16 cellular contexts compared by ENCODE assay signal in genomic region chr7:12716722-12717121, GRCh38. TPM values are rescaled to one million over a fixed set of nuclear protein-coding genes. Genes with fewer than 3 reads are reported as not detected.
A peak's percentile ranks its signal among the peaks of the same experiment; 100 is the strongest.
DNase-seq lines count a peak whose midpoint lies in the region; ATAC-seq, FAIRE-seq and TF ChIP-seq lines count a peak whose summit lies in the region.
"Had no signal": no experiment of that assay in that cellular context is flagged by ENCODE, and none has a peak within 500 bp of the region (broad histone marks: within the 10 kb centered on the region; RNA-seq: fewer than 3 reads in every experiment).

No MANE protein-coding gene starts in this region.

- H4K91ac ChIP-seq in H1 (replicated peaks; ENCODE audit: insufficient read length, low read length) (no peak overlapping the region), neuronal stem cell (ENCODE audit: low read depth, low read length, poor library complexity) (no peak overlapping the region)

- intact Hi-C loops in left cardiac atrium (cut with DNase I) (no loop called here), prostate gland (cut with DNase I) (no loop called here)

- H3K4ac ChIP-seq in H1 (replicated peaks; ENCODE audit: insufficient read length, low read depth, low read length) (no peak overlapping the region), neuronal stem cell (ENCODE audit: low read length) (no peak overlapping the region)

- TF ChIP-seq CTCF in right atrium auricular region (IDR thresholded peaks at IDR 0.05) (no peak), H1 (IDR thresholded peaks at IDR 0.05; ENCODE audit: control extremely low read depth in 1 of 3, insufficient read depth in 1 of 3, low read depth in 1 of 3, low read length in 3 of 3) (no peak), prostate gland (IDR thresholded peaks at IDR 0.05) (no peak)

- H3K79me2 ChIP-seq in H1 (ENCODE audit: control insufficient read depth in 1 of 2, insufficient read depth in 2 of 2, low read length in 2 of 2): no peaks in the 10 kb centered on the region

- H3K4me1 ChIP-seq in right atrium auricular region: peaks cover 0 to 48% of the 10 kb centered on the region in 2 donors
- H3K4me1 ChIP-seq in H1 (replicated peaks in 1 of 4; ENCODE audit: control insufficient read depth in 3 of 4, insufficient read depth in 4 of 4, low read length in 3 of 4): peaks cover 6 to 12% (median 10%) of the 10 kb centered on the region in 4 experiments
- peaks cover 11% of the 10 kb centered on the region for H3K4me1 ChIP-seq in prostate gland (replicated peaks)
- H3K4me1 ChIP-seq in neuronal stem cell (ENCODE audit: control insufficient read depth in 2 of 2, insufficient read depth in 1 of 2, low read depth in 1 of 2, low read length in 2 of 2): peaks cover 12 to 25% of the 10 kb centered on the region in 2 donors

- no peak overlapping the region for H3K9ac ChIP-seq in H1 (replicated peaks in 1 of 4; ENCODE audit: extremely low read depth in 1 of 4, low read depth in 3 of 4, low read length in 3 of 4)
- H3K9ac ChIP-seq in neuronal stem cell (ENCODE audit: low read depth, low read length, poor library complexity): no peak overlapping the region

- ATAC-seq in left cardiac atrium: no peak
- no peak for ATAC-seq in HG03521 (IDR thresholded peaks at IDR 0.05; ENCODE audit: unreplicated experiment)
- ATAC-seq: mucosa of descending colon; stimulated activated memory B cell treated with anti-CD40 and anti-IgM and Interleukin-4, amounts not matched to agents 10 μg/mL and 1 μg/mL and 100 μg/mL, for 72 hours had no signal

- POLR2A ChIA-PET in H1 (lab: Charles Lee; ENCODE audit: partially characterized antibody): interaction anchor here (1.2 to 1.7 kb wide), 4 partner anchors 9 to 293 kb away, joined by 3 to 7 read pairs (median 5); no protein-coding TSS in a partner anchor

- H2BK20ac ChIP-seq in H1 (ENCODE audit: low read length): no peak overlapping the region

- H3K27me3 ChIP-seq in right atrium auricular region (no peaks in the 10 kb centered on the region), H1 (replicated peaks in 1 of 4; ENCODE audit: control insufficient read depth in 3 of 4, extremely low read depth in 1 of 4, insufficient read depth in 3 of 4, low read length in 3 of 4) (peaks cover 0 to 3% (median 0%) of the 10 kb centered on the region in 4 experiments; a peak in 1 of 7 replicates), prostate gland (replicated peaks; ENCODE audit: insufficient read depth) (no peaks in the 10 kb centered on the region), neuronal stem cell (ENCODE audit: control insufficient read depth in 3 of 3, insufficient read depth in 3 of 3, low read depth in 1 of 3, low read length in 3 of 3) (no peaks in the 10 kb centered on the region)

- H4K5ac ChIP-seq in H1 (ENCODE audit: insufficient read length, low read depth, low read length): no peak overlapping the region

- FAIRE-seq in H1 (lab: Jason Lieb, UNC): no peak

- H2BK5ac ChIP-seq in H1 (ENCODE audit: low read depth, low read length) (no peak overlapping the region; the same call in 1 of the 2 replicates), neuronal stem cell (ENCODE audit: low read length) (no peak overlapping the region)

- H3K9me3 ChIP-seq in right atrium auricular region (no peaks in the 10 kb centered on the region), H1 (ENCODE audit: insufficient read depth in 2 of 2, low read depth in 1 of 2, low read length in 1 of 2) (no peaks in the 10 kb centered on the region), prostate gland (no peaks in the 10 kb centered on the region), neuronal stem cell (replicated peaks in 1 of 2; ENCODE audit: control insufficient read depth in 2 of 2, insufficient read depth in 1 of 2, low read depth in 1 of 2, low read length in 2 of 2) (no peaks in the 10 kb centered on the region)
- H3K9me3 ChIP-seq: mucosa of descending colon had no signal

- CTCF ChIA-PET in H1 (lab: Charles Lee; ENCODE audit: partially characterized antibody): interaction anchor here (0.6 to 2.3 kb wide), 12 partner anchors 9 to 399 kb away, joined by 3 to 7 read pairs (median 4); no protein-coding TSS in a partner anchor

- H3K23me2 ChIP-seq in H1 (ENCODE audit: low read depth, low read length): no peaks in the 10 kb centered on the region

- peak overlapping the region; percentile 82 for H2BK12ac ChIP-seq in H1 (ENCODE audit: low read depth, low read length)
- no peak overlapping the region for H2BK12ac ChIP-seq in neuronal stem cell (ENCODE audit: low read length)

- no peak overlapping the region for H3K56ac ChIP-seq in H1 (replicated peaks; ENCODE audit: insufficient read length, low read depth, low read length)

- DNase-seq in right atrium auricular region (ENCODE audit: low spot score) (no peak), left cardiac atrium (no peak), H1 (ENCODE audit: low read depth in 1 of 2, low spot score in 2 of 2) (no peak), prostate gland (ENCODE audit: low spot score) (no peak), DMS79 treated with DMSO at 0.1 percent for 48 hours (lab: John Stamatoyannopoulos, UW) (no peak), activated gamma-delta T cell (lab: John Stamatoyannopoulos, UW) (no peak), neuronal stem cell (ENCODE audit: low spot score) (no peak)
- DNase-seq: activated naive CD8-positive, alpha-beta T cell treated with anti-CD3 and anti-CD28 coated beads, Interleukin-2, amount 10 ng/mL, durations not matched to agents 7 days and 5 days; activated T-cell treated with anti-CD3 and anti-CD28 coated beads for 4 hours; DMS153; immature natural killer cell; NCI-H187 treated with DMSO at 0.1 percent for 48 hours; NCI-H524 treated with DMSO at 0.1 percent for 48 hours had no signal

- no peak overlapping the region for H3K4me3 ChIP-seq in right atrium auricular region
- no peak overlapping the region for H3K4me3 ChIP-seq in H1 (ENCODE audit: extremely low read depth in 1 of 4, insufficient read depth in 2 of 4, low read depth in 3 of 4, low read length in 4 of 4)
- H3K4me3 ChIP-seq in prostate gland: no peak overlapping the region
- H3K4me3 ChIP-seq in neuronal stem cell (ENCODE audit: low read length in 2 of 2): no peak overlapping the region
- H3K4me3 ChIP-seq: mucosa of descending colon had no signal

- no peak overlapping the region for H4K8ac ChIP-seq in H1 (ENCODE audit: extremely low read depth, insufficient read depth, low read length)
- no peak overlapping the region for H4K8ac ChIP-seq in neuronal stem cell (ENCODE audit: low read depth, low read length)

- TF ChIP-seq POLR2A in H1 (IDR thresholded peaks at IDR 0.05; ENCODE audit: control extremely low read depth in 1 of 2, low read depth in 2 of 2, low read length in 2 of 2) (no peak), prostate gland (IDR thresholded peaks at IDR 0.05) (no peak)

- peak overlapping the region in 1 of 2 experiments; percentile 87; a peak in 1 of 4 replicates for H3K4me2 ChIP-seq in H1 (ENCODE audit: insufficient read depth in 1 of 2, low read depth in 2 of 2, low read length in 2 of 2)
- no peak overlapping the region for H3K4me2 ChIP-seq in neuronal stem cell (ENCODE audit: insufficient read depth, low read length, poor library complexity, severe bottlenecking)

- H3K18ac ChIP-seq in H1 (ENCODE audit: extremely low read depth, low read length) (no peak overlapping the region), neuronal stem cell (ENCODE audit: low read length) (no peak overlapping the region)

- no peak for TF ChIP-seq RAD21 in H1 (IDR thresholded peaks at IDR 0.05 in 1 of 2, conservative IDR thresholded peaks at IDR 0.05 in 1 of 2; ENCODE audit: low read depth in 2 of 2, low read length in 2 of 2)

- H3K36me3 ChIP-seq in right atrium auricular region (no peaks in the 10 kb centered on the region), H1 (ENCODE audit: control insufficient read depth in 2 of 4, insufficient read depth in 4 of 4, low read length in 3 of 4) (no peaks in the 10 kb centered on the region), prostate gland (no peaks in the 10 kb centered on the region), neuronal stem cell (replicated peaks in 1 of 2; ENCODE audit: control insufficient read depth in 2 of 2, insufficient read depth in 2 of 2, low read length in 2 of 2) (no peaks in the 10 kb centered on the region)

- H3K79me1 ChIP-seq in H1 (ENCODE audit: low read depth, low read length): no peaks in the 10 kb centered on the region
- H3K79me1 ChIP-seq in neuronal stem cell (ENCODE audit: low read depth, low read length): no peaks in the 10 kb centered on the region

- no peak overlapping the region for H2BK120ac ChIP-seq in H1 (replicated peaks; ENCODE audit: low read depth, low read length)
- H2BK120ac ChIP-seq in neuronal stem cell (ENCODE audit: low read depth, low read length): no peak overlapping the region

- peak overlapping the region; percentile 75 to 76 for H3K27ac ChIP-seq in right atrium auricular region
- no peak overlapping the region for H3K27ac ChIP-seq in H1 (ENCODE audit: low read depth, low read length)
- peak overlapping the region; percentile 80 to 81 for H3K27ac ChIP-seq in prostate gland
- no peak overlapping the region for H3K27ac ChIP-seq in neuronal stem cell (replicated peaks; ENCODE audit: low read length)

- no peaks in the 10 kb centered on the region for H4K20me1 ChIP-seq in H1 (replicated peaks in 1 of 2; ENCODE audit: control insufficient read depth in 1 of 2, insufficient read depth in 2 of 2, low read length in 2 of 2)

- H2BK15ac ChIP-seq in H1 (ENCODE audit: low read length): no peak overlapping the region
- H2BK15ac ChIP-seq in neuronal stem cell (ENCODE audit: low read length): no peak overlapping the region

- peak overlapping the region; percentile 46; the same call in 1 of the 2 replicates for H2AK5ac ChIP-seq in H1 (ENCODE audit: low read depth, low read length)
- H2AK5ac ChIP-seq in neuronal stem cell (ENCODE audit: low read depth, low read length): no peak overlapping the region

- H3K14ac ChIP-seq in H1 (ENCODE audit: insufficient read length): no peak overlapping the region
- H3K14ac ChIP-seq in neuronal stem cell (ENCODE audit: low read length): no peak overlapping the region

- H2AFZ ChIP-seq in H1 (ENCODE audit: low read length) (no peak overlapping the region), neuronal stem cell (ENCODE audit: low read length) (no peak overlapping the region)

- TF ChIP-seq EP300 in H1 (IDR thresholded peaks at IDR 0.05; ENCODE audit: borderline replicate concordance in 1 of 2, low read depth in 2 of 2, low read length in 2 of 2): no peak

- 88% methylated on average over 3 of the region's 3 CpGs; no CpG with 5 or more reads in 1 of the 2 experiments for WGBS in H1 (ENCODE audit: extremely low coverage in 1 of 2, insufficient coverage in 1 of 2, insufficient read length in 1 of 2, insufficient replicate concordance in 2 of 2, low coverage in 1 of 2, low lambda C conversion rate in 2 of 2, missing lambda C conversion rate in 1 of 2), 2 experiments
- 74% methylated on average over 3 of the region's 3 CpGs for WGBS in prostate gland
- WGBS in neuronal stem cell (ENCODE audit: extremely low coverage in 2 of 2, insufficient read length in 2 of 2, insufficient replicate concordance in 1 of 2), 2 donors: no CpG with 5 or more reads among the region's 3 CpGs

- H3K23ac ChIP-seq in H1 (ENCODE audit: insufficient read length) (no peak overlapping the region), neuronal stem cell (ENCODE audit: low read depth, low read length, poor library complexity) (no peak overlapping the region)

RNA-seq across cellular contexts. Expression of gene ARL4A, which starts 29.3 kb away (rescaled TPM):
- total RNA-seq in right atrium auricular region: 10 to 100 TPM; 13.3 to 25.0 TPM
- 10 to 100 TPM; 13.9 to 17.9 TPM for total RNA-seq in left cardiac atrium
- total RNA-seq in H1 (2021; fragmentation: NEBNext Ultra II Directional; extraction: Animal tissue kit (Norgen Biotek cat#: 25700)): 29.2 and 31.5 TPM in 2 replicates
- polyA plus RNA-seq in H1 (2011; rRNA removed): 7.2 and 14.5 TPM in 2 replicates
- polyA plus RNA-seq in H1 (2011; cell fraction: cytosol; rRNA removed): 17.1 TPM
- 3.7 TPM for polyA plus RNA-seq in H1 (2011; cell fraction: nucleus; rRNA removed)
- polyA plus RNA-seq in H1 (2012, experiment 1 of 2): 19.7 to 40.3 TPM (median 22.8 TPM) in 4 replicates
- polyA plus RNA-seq in H1 (2012, experiment 2 of 2): 5.4 TPM
- 33.9 TPM for polyA plus RNA-seq in H1 (2013, experiment 1 of 2)
- 34.8 TPM for polyA plus RNA-seq in H1 (2013, experiment 2 of 2)
- polyA minus RNA-seq in H1 (2011; rRNA and poly(A)+ RNA removed): 11.7 and 12.4 TPM in 2 replicates
- polyA minus RNA-seq in H1 (2011; cell fraction: cytosol; rRNA and poly(A)+ RNA removed): 11.4 TPM
- polyA minus RNA-seq in H1 (2011; cell fraction: nucleus; rRNA and poly(A)+ RNA removed): 20.7 TPM
- total RNA-seq in prostate gland: 10 to 100 TPM; 34.3 to 37.3 TPM
- polyA plus RNA-seq in neuronal stem cell (2013, experiment 1 of 2): 21.3 TPM
- polyA plus RNA-seq in neuronal stem cell (2013, experiment 2 of 2): 22.6 TPM

Comparison
In these comparisons a context has a peak if more than half of its experiments do, and no peak if none do; other contexts are left out.
1. H3K27ac ChIP-seq: peak in right atrium auricular region (2 of 2) and prostate gland (2 of 2); none in H1 (single experiment) and neuronal stem cell (single experiment).